In genomic region chr1:99110140-99111041, GRCh38 we compare ENCODE assay signal across 22 cellular contexts.
A peak's percentile ranks its signal among the peaks of the same experiment; 100 is the strongest.
DNase-seq lines count a peak whose midpoint lies in the region; ATAC-seq, FAIRE-seq and TF ChIP-seq lines count a peak whose summit lies in the region.
"Had no signal": no experiment of that assay in that cellular context is flagged by ENCODE, and none has a peak within 500 bp of the region (broad histone marks: within the 10 kb centered on the region; RNA-seq: fewer than 3 reads in every experiment).

No MANE protein-coding gene starts in this region.

- under 1% methylated on average over 6 of the region's 6 CpGs for WGBS in HepG2 (ENCODE audit: low lambda C conversion rate)

- no peak overlapping the region for H3K9ac ChIP-seq in HepG2 (ENCODE audit: insufficient read depth, low read depth, low read length)
- H3K9ac ChIP-seq: BLaER1 treated with 17β-estradiol and CSF1 and Interleukin-3, amounts not matched to agents 10 nM and 100 nM; GM23248 had no signal

- TF ChIP-seq CTCF in PC-9 (conservative IDR thresholded peaks at IDR 0.05) (no peak), HepG2 (CRISPR knock-in tag; IDR thresholded peaks at IDR 0.05) (no peak), progenitor cell of endocrine pancreas (IDR thresholded peaks at IDR 0.05; ENCODE audit: unreplicated experiment) (no peak), BE2C (IDR thresholded peaks at IDR 0.05; ENCODE audit: low read depth, low read length) (no peak)

- CTCF ChIA-PET in PC-9 (lab: Charles Lee) = no interaction called here
- CTCF ChIA-PET in HepG2 (lab: Yijun Ruan, JAX; ENCODE audit: low intra/inter-chr PET ratio, low total read pairs) = no interaction called here

- no peak for TF ChIP-seq RAD21 in HepG2 (CRISPR knock-in tag; IDR thresholded peaks at IDR 0.05)

- POLR2A ChIA-PET in PC-9 (lab: Charles Lee; ENCODE audit: unreplicated experiment) (no interaction called here), HepG2 (lab: Yijun Ruan, JAX) (no interaction called here)

- peaks cover 4% of the 10 kb centered on the region for H3K9me3 Mint-ChIP-seq in progenitor cell of endocrine pancreas (ENCODE audit: low read depth)
- H3K9me3 Mint-ChIP-seq: CD4-positive, alpha-beta T cell had no signal

- no peak overlapping the region for H3K4me3 Mint-ChIP-seq in progenitor cell of endocrine pancreas (ENCODE audit: low read depth)
- H3K4me3 Mint-ChIP-seq: CD4-positive, alpha-beta T cell had no signal

- 0 out of 2 replicates have a peak overlapping the region, but pooled peaks have one; percentile 2 for H2AFZ ChIP-seq in PC-9
- peak overlapping the region; percentile 23 for H2AFZ ChIP-seq in HepG2 (ENCODE audit: low read length)
- H2AFZ ChIP-seq: GM23248 had no signal

- H3K79me2 ChIP-seq in PC-9 (ENCODE audit: low read depth) (no peaks in the 10 kb centered on the region), HepG2 (ENCODE audit: insufficient read depth, low read length) (no peaks in the 10 kb centered on the region)

- in situ Hi-C loops in HepG2 (cut with HindIII; ENCODE audit: extremely low pct_ligation_motif_present, low pct_unique_long_range_greater_than_20kb) = no loop called here

- no peaks in the 10 kb centered on the region for H3F3A ChIP-seq in PC-9 (ENCODE audit: insufficient read depth, low read depth)

- H3K27ac ChIP-seq in PC-9 = no peak overlapping the region
- H3K27ac ChIP-seq in HepG2 (ENCODE audit: extremely low read length, insufficient read depth, low read length) = no peak overlapping the region
- H3K27ac ChIP-seq: BLaER1 treated with 17β-estradiol and CSF1 and Interleukin-3, amounts not matched to agents 10 nM and 100 nM; GM23248 had no signal

- no peak for TF ChIP-seq EP300 in HepG2 (IDR thresholded peaks at IDR 0.05; ENCODE audit: low read depth in 2 of 2, low read length in 2 of 2)
- TF ChIP-seq EP300 in HepG2 (CRISPR knock-in tag; IDR thresholded peaks at IDR 0.05; ENCODE audit: borderline replicate concordance) = no peak

- H3K36me3 Mint-ChIP-seq in progenitor cell of endocrine pancreas (ENCODE audit: insufficient read depth) = no peaks in the 10 kb centered on the region

- peak; percentile 57 for ATAC-seq in HepG2
- no peak for ATAC-seq in GM18873 (IDR thresholded peaks at IDR 0.05; ENCODE audit: low FRiP score, unreplicated experiment)

- H4K20me1 ChIP-seq in PC-9 (ENCODE audit: insufficient read depth) = no peaks in the 10 kb centered on the region
- H4K20me1 ChIP-seq in HepG2 (ENCODE audit: insufficient read depth, low read length) = no peaks in the 10 kb centered on the region
- H4K20me1 ChIP-seq: BLaER1 treated with 17β-estradiol and CSF1 and Interleukin-3, amounts not matched to agents 10 nM and 100 nM had no signal

- no peak for TF ChIP-seq POLR2A in HepG2 (IDR thresholded peaks at IDR 0.05; ENCODE audit: insufficient read depth in 1 of 2, low read depth in 2 of 2, low read length in 2 of 2)

- BruUV-seq in PC-9 (replicated peaks; lab: Mats Ljungman, UMichigan) (no TSS peak), HepG2 (replicated peaks; lab: Mats Ljungman, UMichigan) (no TSS peak)

- no peaks in the 10 kb centered on the region for H3K4me1 ChIP-seq in PC-9 (replicated peaks; ENCODE audit: insufficient read depth)
- peaks cover 10% of the 10 kb centered on the region; the same call in 1 of the 2 replicates for H3K4me1 ChIP-seq in HepG2 (ENCODE audit: insufficient read depth, low read length)
- peaks cover under 1% of the 10 kb centered on the region; the same call in 1 of the 2 replicates for H3K4me1 ChIP-seq in BE2C

- FAIRE-seq in HepG2 (lab: Jason Lieb, UNC) = no peak
- FAIRE-seq: GM18507 had no signal

- intact Hi-C loops in PC-9 (cut with micrococcal nuclease; ENCODE audit: unreplicated experiment) (no loop called here), HepG2 (cut with micrococcal nuclease; ENCODE audit: unreplicated experiment) (no loop called here)

- H3K36me3 ChIP-seq in PC-9 (ENCODE audit: low read depth) = no peaks in the 10 kb centered on the region
- H3K36me3 ChIP-seq in HepG2 (replicated peaks in 1 of 2; ENCODE audit: control insufficient read depth in 1 of 2, insufficient read depth in 2 of 2, low read length in 2 of 2) = no peaks in the 10 kb centered on the region
- no peaks in the 10 kb centered on the region for H3K36me3 ChIP-seq in BE2C
- H3K36me3 ChIP-seq: BLaER1 treated with 17β-estradiol and CSF1 and Interleukin-3, amounts not matched to agents 10 nM and 100 nM had no signal

- H3K27me3 ChIP-seq in PC-9 (ENCODE audit: insufficient read depth, low read depth) (no peaks in the 10 kb centered on the region), HepG2 (ENCODE audit: control insufficient read depth in 1 of 2, insufficient read depth in 2 of 2, low read length in 2 of 2) (no peaks in the 10 kb centered on the region), BE2C (no peaks in the 10 kb centered on the region)
- H3K27me3 ChIP-seq: BLaER1 treated with 17β-estradiol and CSF1 and Interleukin-3, amounts not matched to agents 10 nM and 100 nM had no signal

- DNase-seq in NCI-H748 (lab: John Stamatoyannopoulos, UW; ENCODE audit: unreplicated experiment) (peak; percentile 4), NCI-H748 treated with DMSO at 0.1 percent for 48 hours (lab: John Stamatoyannopoulos, UW) (no peak), PC-9 (no peak), HepG2 (ENCODE audit: low spot score) (no peak), progenitor cell of endocrine pancreas (ENCODE audit: low spot score, unreplicated experiment) (no peak), BE2C (no peak), NCI-H1694 (lab: John Stamatoyannopoulos, UW) (no peak)
- DNase-seq: 8988T; CD4-positive, alpha-beta T cell; DMS53; GM23248; HCEC 1CT; NCI-H1694 treated with DMSO at 0.1 percent for 48 hours; NCI-H2081; NCI-H2227 treated with DMSO at 0.1 percent for 48 hours; NCI-H69; NK-92 treated with Interleukin-12 subunit alpha and Interleukin-12 subunit beta, amount 100 ng/mL, for 24 hours; RPMI8226; SHP77 had no signal

- H3K9me3 ChIP-seq in PC-9 (ENCODE audit: insufficient read depth, low read depth) (no peaks in the 10 kb centered on the region), HepG2 (ENCODE audit: low read length) (no peaks in the 10 kb centered on the region), BE2C (peaks cover 2% of the 10 kb centered on the region; the same call in 1 of the 2 replicates)

- H3K27ac Mint-ChIP-seq in progenitor cell of endocrine pancreas = peak overlapping the region; percentile 38
- H3K27ac Mint-ChIP-seq: CD4-positive, alpha-beta T cell had no signal

- no peaks in the 10 kb centered on the region for H3K9me2 ChIP-seq in PC-9 (ENCODE audit: insufficient read depth)

- no peaks in the 10 kb centered on the region for H3K27me3 Mint-ChIP-seq in progenitor cell of endocrine pancreas
- H3K27me3 Mint-ChIP-seq: CD4-positive, alpha-beta T cell had no signal

- H3K4me1 Mint-ChIP-seq in progenitor cell of endocrine pancreas (ENCODE audit: low read depth) = peaks cover 4% of the 10 kb centered on the region

- peak overlapping the region; percentile 21 for H3K4me2 ChIP-seq in PC-9
- H3K4me2 ChIP-seq in HepG2 (ENCODE audit: low read depth, low read length) = peak overlapping the region; percentile 36; the same call in 1 of the 2 replicates
- H3K4me2 ChIP-seq: BLaER1 treated with 17β-estradiol and CSF1 and Interleukin-3, amounts not matched to agents 10 nM and 100 nM had no signal

- H3K4me3 ChIP-seq in PC-9 (no peak overlapping the region), HepG2 (replicated peaks in 1 of 3; ENCODE audit: insufficient read depth in 1 of 3, low read depth in 2 of 3, low read length in 3 of 3) (no peak overlapping the region), BE2C (ENCODE audit: low read depth, low read length) (no peak overlapping the region)
- H3K4me3 ChIP-seq: BLaER1 treated with 17β-estradiol and CSF1 and Interleukin-3, amounts not matched to agents 10 nM and 100 nM; GM23248 had no signal

TF ChIP-seq in HepG2, 621 proteins besides CTCF, POLR2A, EP300 and RAD21 (continues in another document):
- TF ChIP-seq ATF5 (CRISPR knock-in tag; IDR thresholded peaks at IDR 0.05; ENCODE audit: low read depth) (no peak), NR2F2 (IDR thresholded peaks at IDR 0.05; ENCODE audit: borderline replicate concordance, low read depth) (no peak), PAXIP1 (CRISPR knock-in tag; conservative IDR thresholded peaks at IDR 0.05) (0 out of 2 replicates have a peak, but pooled peaks have one; percentile 19), KMT2B (CRISPR knock-in tag; IDR thresholded peaks at IDR 0.05) (no peak), PPARG (CRISPR knock-in tag; conservative IDR thresholded peaks at IDR 0.05) (peak; percentile 41; the same call in 1 of the 2 replicates), ONECUT2 (CRISPR knock-in tag; IDR thresholded peaks at IDR 0.05) (peak; percentile 69; the same call in 1 of the 2 replicates), RXRB (CRISPR knock-in tag; IDR thresholded peaks at IDR 0.05; ENCODE audit: borderline replicate concordance) (0 out of 2 replicates have a peak, but pooled peaks have one; percentile 25)
